2 cellular contexts compared by ENCODE assay signal in the genomic region with DNA sequence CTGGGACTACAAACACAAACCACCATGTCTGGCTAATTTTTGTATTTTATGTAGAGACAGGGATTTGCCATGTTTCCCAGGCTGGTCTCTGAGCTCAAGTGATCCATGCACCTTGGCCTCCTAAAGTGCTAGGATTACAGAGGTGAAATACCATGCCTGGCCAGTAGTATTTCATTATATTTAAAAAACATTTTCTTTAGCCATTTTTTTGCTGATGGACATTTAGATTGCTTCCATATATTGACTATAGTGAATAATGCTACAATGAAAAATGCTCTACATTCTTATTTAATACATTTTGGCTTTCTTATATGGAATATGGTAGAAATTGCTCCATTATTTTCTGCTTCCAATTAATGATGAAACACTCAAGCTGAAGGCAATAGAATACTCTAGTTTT.
TF ChIP-seq lines count a peak whose summit lies in the region.

No MANE protein-coding gene starts in this region.

TF ChIP-seq in GM23338, 12 proteins besides CTCF, POLR2A, EP300 and RAD21:
- TF ChIP-seq ZNF462 (CRISPR knock-in tag; IDR thresholded peaks at IDR 0.05) (no peak), ZNF331 (CRISPR knock-in tag; IDR thresholded peaks at IDR 0.05; ENCODE audit: low read depth) (no peak), JUNB (IDR thresholded peaks at IDR 0.05; ENCODE audit: unreplicated experiment) (no peak), NANOG (IDR thresholded peaks at IDR 0.05; ENCODE audit: borderline replicate concordance) (no peak), STAT1 (IDR thresholded peaks at IDR 0.05; ENCODE audit: unreplicated experiment) (no peak)
TF ChIP-seq in GM23338: peak in this region for 0.

TF ChIP-seq in WTC11, 78 proteins besides CTCF, POLR2A, EP300 and RAD21:
- TF ChIP-seq ESRRA (CRISPR knock-in tag; IDR thresholded peaks at IDR 0.05; ENCODE audit: borderline replicate concordance): no peak
- no peak for TF ChIP-seq PRRX2 (CRISPR knock-in tag; IDR thresholded peaks at IDR 0.05)
- TF ChIP-seq ETV6 (CRISPR knock-in tag; IDR thresholded peaks at IDR 0.05): no peak
- TF ChIP-seq, protein P1, sequence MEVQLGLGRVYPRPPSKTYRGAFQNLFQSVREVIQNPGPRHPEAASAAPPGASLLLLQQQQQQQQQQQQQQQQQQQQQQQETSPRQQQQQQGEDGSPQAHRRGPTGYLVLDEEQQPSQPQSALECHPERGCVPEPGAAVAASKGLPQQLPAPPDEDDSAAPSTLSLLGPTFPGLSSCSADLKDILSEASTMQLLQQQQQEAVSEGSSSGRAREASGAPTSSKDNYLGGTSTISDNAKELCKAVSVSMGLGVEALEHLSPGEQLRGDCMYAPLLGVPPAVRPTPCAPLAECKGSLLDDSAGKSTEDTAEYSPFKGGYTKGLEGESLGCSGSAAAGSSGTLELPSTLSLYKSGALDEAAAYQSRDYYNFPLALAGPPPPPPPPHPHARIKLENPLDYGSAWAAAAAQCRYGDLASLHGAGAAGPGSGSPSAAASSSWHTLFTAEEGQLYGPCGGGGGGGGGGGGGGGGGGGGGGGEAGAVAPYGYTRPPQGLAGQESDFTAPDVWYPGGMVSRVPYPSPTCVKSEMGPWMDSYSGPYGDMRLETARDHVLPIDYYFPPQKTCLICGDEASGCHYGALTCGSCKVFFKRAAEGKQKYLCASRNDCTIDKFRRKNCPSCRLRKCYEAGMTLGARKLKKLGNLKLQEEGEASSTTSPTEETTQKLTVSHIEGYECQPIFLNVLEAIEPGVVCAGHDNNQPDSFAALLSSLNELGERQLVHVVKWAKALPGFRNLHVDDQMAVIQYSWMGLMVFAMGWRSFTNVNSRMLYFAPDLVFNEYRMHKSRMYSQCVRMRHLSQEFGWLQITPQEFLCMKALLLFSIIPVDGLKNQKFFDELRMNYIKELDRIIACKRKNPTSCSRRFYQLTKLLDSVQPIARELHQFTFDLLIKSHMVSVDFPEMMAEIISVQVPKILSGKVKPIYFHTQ (CRISPR knock-in tag; IDR thresholded peaks at IDR 0.05): no peak
- no peak for TF ChIP-seq SMAD3 (CRISPR knock-in tag; IDR thresholded peaks at IDR 0.05; ENCODE audit: borderline replicate concordance)
- TF ChIP-seq, protein P2, sequence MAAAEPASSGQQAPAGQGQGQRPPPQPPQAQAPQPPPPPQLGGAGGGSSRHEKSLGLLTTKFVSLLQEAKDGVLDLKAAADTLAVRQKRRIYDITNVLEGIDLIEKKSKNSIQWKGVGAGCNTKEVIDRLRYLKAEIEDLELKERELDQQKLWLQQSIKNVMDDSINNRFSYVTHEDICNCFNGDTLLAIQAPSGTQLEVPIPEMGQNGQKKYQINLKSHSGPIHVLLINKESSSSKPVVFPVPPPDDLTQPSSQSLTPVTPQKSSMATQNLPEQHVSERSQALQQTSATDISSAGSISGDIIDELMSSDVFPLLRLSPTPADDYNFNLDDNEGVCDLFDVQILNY (CRISPR knock-in tag; IDR thresholded peaks at IDR 0.05): no peak
- no peak for TF ChIP-seq ZNF396 (CRISPR knock-in tag; IDR thresholded peaks at IDR 0.05; ENCODE audit: borderline replicate concordance)
- no peak for TF ChIP-seq MLX (CRISPR knock-in tag; IDR thresholded peaks at IDR 0.05)
- no peak for TF ChIP-seq NFATC4 (CRISPR knock-in tag; IDR thresholded peaks at IDR 0.05)
- TF ChIP-seq ZNF425 (CRISPR knock-in tag; conservative IDR thresholded peaks at IDR 0.05): no peak
- TF ChIP-seq GRHL2 (CRISPR knock-in tag; IDR thresholded peaks at IDR 0.05; ENCODE audit: insufficient replicate concordance, severe bottlenecking): no peak
- TF ChIP-seq NR2C2 (CRISPR knock-in tag; IDR thresholded peaks at IDR 0.05): no peak
- no peak for TF ChIP-seq KAT7 (CRISPR knock-in tag; IDR thresholded peaks at IDR 0.05; ENCODE audit: borderline replicate concordance)
